Comparison of ENCODE assay signal across 22 cellular contexts in genomic region chr17:7714721-7715594, GRCh38. TPM values are rescaled to one million over a fixed set of nuclear protein-coding genes. Genes with fewer than 3 reads are reported as not detected.
"Had no signal": no experiment of that assay in that cellular context is flagged by ENCODE, and none has a peak within 500 bp of the region (broad histone marks: within the 10 kb centered on the region; RNA-seq: fewer than 3 reads in every experiment).

No MANE protein-coding gene starts in this region.

- H3K9me3 Mint-ChIP-seq: activated B cell treated with CpG ODN at 0.5 μM for 24 hours; activated CD4-positive, alpha-beta memory T cell treated with anti-CD3 and anti-CD28 coated beads for 36 hours; activated naive CD4-positive, alpha-beta T cell treated with anti-CD3 and anti-CD28 coated beads, Interleukin-2, amount 50 U/mL, for 72 hours; activated T-helper 1 cell treated with anti-CD3 and anti-CD28 coated beads, Interleukin-12 subunit alpha, Interleukin-12 subunit beta, Interleukin-2, Interleukin-4 antibody, amounts not matched to agents 30 ng/mL and 10 ng/mL and 1 ng/mL, durations not matched to agents 14 hours and 24 hours and 36 hours; natural killer cell; stimulated activated naive CD8-positive, alpha-beta T cell treated with anti-CD3 and anti-CD28 coated beads, Interleukin-15, amount 100 ng/mL, for 72 hours; T-helper 2 cell treated with Interferon-gamma antibody and Interleukin-4, amounts not matched to agents 5 μg/mL and 100 μg/mL, for 36 hours had no signal

- H3K4me3 ChIP-seq: adrenal gland, lower lobe of right lung, smooth muscle cell, suprapubic skin, transverse colon, vagina had no signal

- H3K27ac ChIP-seq: adrenal gland, lower lobe of right lung, suprapubic skin, transverse colon, vagina had no signal

- H3K4me2 ChIP-seq: smooth muscle cell had no signal

- H3K27ac Mint-ChIP-seq: activated B cell treated with CpG ODN at 0.5 μM for 24 hours; activated CD4-positive, alpha-beta memory T cell treated with anti-CD3 and anti-CD28 coated beads for 36 hours; activated naive CD4-positive, alpha-beta T cell treated with anti-CD3 and anti-CD28 coated beads, Interleukin-2, amount 50 U/mL, for 72 hours; activated T-helper 1 cell treated with anti-CD3 and anti-CD28 coated beads, Interleukin-12 subunit alpha, Interleukin-12 subunit beta, Interleukin-2, Interleukin-4 antibody, amounts not matched to agents 30 ng/mL and 10 ng/mL and 1 ng/mL, durations not matched to agents 14 hours and 24 hours and 36 hours; natural killer cell; stimulated activated naive CD8-positive, alpha-beta T cell treated with anti-CD3 and anti-CD28 coated beads, Interleukin-15, amount 100 ng/mL, for 72 hours; T-helper 2 cell treated with Interferon-gamma antibody and Interleukin-4, amounts not matched to agents 5 μg/mL and 100 μg/mL, for 36 hours had no signal

- H3K36me3 Mint-ChIP-seq: activated CD4-positive, alpha-beta memory T cell treated with anti-CD3 and anti-CD28 coated beads for 36 hours; activated naive CD4-positive, alpha-beta T cell treated with anti-CD3 and anti-CD28 coated beads, Interleukin-2, amount 50 U/mL, for 72 hours; natural killer cell had no signal

- H3K9me3 ChIP-seq: adrenal gland, lower lobe of right lung, suprapubic skin, transverse colon, vagina had no signal

- H3K4me3 Mint-ChIP-seq: activated B cell treated with CpG ODN at 0.5 μM for 24 hours; activated CD4-positive, alpha-beta memory T cell treated with anti-CD3 and anti-CD28 coated beads for 36 hours; dendritic cell treated with granulocyte-macrophage colony-stimulating factor and Interleukin-4, amounts not matched to agents 40 ng/mL and 50 ng/mL, for 4 days; natural killer cell; stimulated activated naive CD8-positive, alpha-beta T cell treated with anti-CD3 and anti-CD28 coated beads, Interleukin-15, amount 100 ng/mL, for 72 hours; T-helper 2 cell treated with Interferon-gamma antibody and Interleukin-4, amounts not matched to agents 5 μg/mL and 100 μg/mL, for 36 hours had no signal

- H3K27me3 ChIP-seq: vagina had no signal

- H3K36me3 ChIP-seq: adrenal gland, lower lobe of right lung, suprapubic skin, transverse colon, vagina had no signal

- DNase-seq: activated B cell treated with CpG ODN at 0.5 μM for 24 hours; activated CD4-positive, alpha-beta memory T cell treated with anti-CD3 and anti-CD28 coated beads for 36 hours; activated CD4-positive, alpha-beta T cell treated with anti-CD3 and anti-CD28 coated beads for 4 hours; activated gamma-delta T cell treated with Interleukin-2 at 50 U/mL for 16 hours; activated T-cell treated with anti-CD3 and anti-CD28 coated beads for 4 hours; adrenal gland; effector CD8-positive, alpha-beta T cell; hippocampal formation; left colon; lower lobe of right lung; natural killer cell; stimulated activated CD4-positive, alpha-beta T cell treated with anti-CD3 and anti-CD28 coated beads, Interleukin-4, amount 100 ng/mL, for 1 hour; stimulated activated naive CD8-positive, alpha-beta T cell treated with anti-CD3 and anti-CD28 coated beads, Interleukin-15, amount 100 ng/mL, for 72 hours; transverse colon had no signal

RNA-seq across cellular contexts. Expression of gene DNAH2, which starts 2.6 kb away (rescaled TPM):
- total RNA-seq: activated B cell treated with CpG ODN at 0.5 μM for 24 hours; activated CD4-positive, alpha-beta memory T cell treated with anti-CD3 and anti-CD28 coated beads for 36 hours; activated T-helper 1 cell treated with anti-CD3 and anti-CD28 coated beads, Interleukin-12 subunit alpha, Interleukin-12 subunit beta, Interleukin-2, Interleukin-4 antibody, amounts not matched to agents 30 ng/mL and 10 ng/mL and 1 ng/mL, durations not matched to agents 14 hours and 24 hours and 36 hours; glomerular endothelial cell; smooth muscle cell had no signal

RNA-seq across cellular contexts. Expression of gene EFNB3, which starts 10.0 kb away (rescaled TPM):
- total RNA-seq: activated B cell treated with CpG ODN at 0.5 μM for 24 hours; activated CD4-positive, alpha-beta memory T cell treated with anti-CD3 and anti-CD28 coated beads for 36 hours; activated naive CD4-positive, alpha-beta T cell treated with anti-CD3 and anti-CD28 coated beads, Interleukin-2, amount 50 U/mL, for 72 hours; natural killer cell had no signal
